In genomic region chr3:197201840-197202452, GRCh38 we compare ENCODE assay signal across 22 cellular contexts.
"Had no signal": no experiment of that assay in that cellular context is flagged by ENCODE, and none has a peak within 500 bp of the region (broad histone marks: within the 10 kb centered on the region; RNA-seq: fewer than 3 reads in every experiment).

No MANE protein-coding gene starts in this region.

- H3K27ac ChIP-seq: body of pancreas, foreskin keratinocyte, neural progenitor cell, spleen, WERI-Rb-1 had no signal

- H3K27ac Mint-ChIP-seq: activated CD4-positive, alpha-beta T cell treated with anti-CD3 and anti-CD28 coated beads, Interleukin-2, amount 10 ng/mL, durations not matched to agents 7 days and 5 days; activated CD8-positive, alpha-beta memory T cell treated with anti-CD3 and anti-CD28 coated beads, Interleukin-2, amount 10 ng/mL, durations not matched to agents 7 days and 5 days; activated CD8-positive, alpha-beta T cell treated with anti-CD3 and anti-CD28 coated beads for 36 hours; neural progenitor cell had no signal

- H3K4me3 Mint-ChIP-seq: activated CD4-positive, alpha-beta T cell treated with anti-CD3 and anti-CD28 coated beads, Interleukin-2, amount 10 ng/mL, durations not matched to agents 7 days and 5 days; activated CD8-positive, alpha-beta memory T cell treated with anti-CD3 and anti-CD28 coated beads, Interleukin-2, amount 10 ng/mL, durations not matched to agents 7 days and 5 days; activated CD8-positive, alpha-beta T cell treated with anti-CD3 and anti-CD28 coated beads for 36 hours; neural progenitor cell had no signal

- H3K36me3 ChIP-seq: neural progenitor cell, spleen, WERI-Rb-1 had no signal

- H3K9me3 ChIP-seq: body of pancreas, spleen had no signal

- H3K27me3 Mint-ChIP-seq: activated CD4-positive, alpha-beta T cell treated with anti-CD3 and anti-CD28 coated beads, Interleukin-2, amount 10 ng/mL, durations not matched to agents 7 days and 5 days; activated CD8-positive, alpha-beta memory T cell treated with anti-CD3 and anti-CD28 coated beads, Interleukin-2, amount 10 ng/mL, durations not matched to agents 7 days and 5 days; activated CD8-positive, alpha-beta T cell treated with anti-CD3 and anti-CD28 coated beads for 36 hours; naive thymus-derived CD8-positive, alpha-beta T cell had no signal

- ATAC-seq: activated CD8-positive, alpha-beta memory T cell treated with anti-CD3 and anti-CD28 coated beads, Interleukin-2, amount 10 ng/mL, durations not matched to agents 7 days and 5 days; activated CD8-positive, alpha-beta T cell treated with anti-CD3 and anti-CD28 coated beads for 36 hours; body of pancreas; foreskin keratinocyte; left colon; naive thymus-derived CD8-positive, alpha-beta T cell had no signal

- H3K4me1 ChIP-seq: foreskin keratinocyte had no signal

- H3K4me3 ChIP-seq: body of pancreas, lung, neural progenitor cell, spleen had no signal

- DNase-seq: activated CD4-positive, alpha-beta T cell treated with anti-CD3 and anti-CD28 coated beads, Interleukin-2, amount 10 ng/mL, durations not matched to agents 7 days and 5 days; activated CD4-positive, CD25-positive, alpha-beta regulatory T cell treated with anti-CD3 and anti-CD28 coated beads, Interleukin-2, amount 50 U/mL, for 72 hours; activated CD8-positive, alpha-beta memory T cell treated with anti-CD3 and anti-CD28 coated beads, Interleukin-2, amount 10 ng/mL, durations not matched to agents 7 days and 5 days; activated CD8-positive, alpha-beta T cell treated with anti-CD3 and anti-CD28 coated beads for 36 hours; activated effector memory CD4-positive, alpha-beta T cell treated with anti-CD3 and anti-CD28 coated beads, Interleukin-2, amount 50 U/mL, for 16 hours; activated naive CD4-positive, alpha-beta T cell treated with anti-CD3 and anti-CD28 coated beads, Interleukin-2, amount 50 U/mL, for 16 hours; activated T-cell treated with anti-CD3 and anti-CD28 coated beads for 4 hours; anterior cingulate cortex; body of pancreas; effector CD4-positive, alpha-beta T cell; foreskin keratinocyte; left colon; naive thymus-derived CD8-positive, alpha-beta T cell; spleen; stimulated activated CD4-positive, alpha-beta T cell treated with anti-CD3 and anti-CD28 coated beads, Interleukin-4, amount 100 ng/mL, for 1 hour; stimulated activated naive CD4-positive, alpha-beta T cell; WERI-Rb-1 had no signal

- H3K9me3 Mint-ChIP-seq: activated CD4-positive, alpha-beta T cell treated with anti-CD3 and anti-CD28 coated beads, Interleukin-2, amount 10 ng/mL, durations not matched to agents 7 days and 5 days; activated CD8-positive, alpha-beta T cell treated with anti-CD3 and anti-CD28 coated beads for 36 hours; naive thymus-derived CD8-positive, alpha-beta T cell had no signal

- FAIRE-seq: endometrium, keratinocyte, TTC549 had no signal

- H3K27me3 ChIP-seq: body of pancreas, foreskin keratinocyte, neural progenitor cell, spleen had no signal
